ENCODE assay signal across 2 cellular contexts in the genomic region with DNA sequence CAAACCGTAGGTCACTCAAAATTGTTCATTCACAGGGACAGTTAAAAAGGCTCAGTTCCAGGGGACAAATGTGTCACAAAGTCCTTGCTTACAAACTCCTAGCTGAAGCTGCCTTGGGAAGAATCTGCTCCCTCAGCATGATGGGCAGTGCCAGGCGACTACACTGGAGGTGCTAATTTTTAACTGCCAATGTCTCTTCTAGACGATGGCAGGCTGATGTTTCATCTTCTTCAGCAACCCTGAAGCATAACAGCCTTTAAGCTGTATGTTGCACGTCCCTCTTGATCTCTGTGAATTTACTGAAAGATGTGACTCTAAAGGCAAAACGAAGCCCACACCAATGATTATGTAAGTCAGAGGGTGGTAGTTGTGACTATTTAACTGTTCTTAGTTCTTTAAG.
TF ChIP-seq lines count a peak whose summit lies in the region.

No MANE protein-coding gene starts in this region.

TF ChIP-seq in HEK293, 187 proteins besides CTCF, POLR2A, EP300 and RAD21:
- TF ChIP-seq, protein P1, sequence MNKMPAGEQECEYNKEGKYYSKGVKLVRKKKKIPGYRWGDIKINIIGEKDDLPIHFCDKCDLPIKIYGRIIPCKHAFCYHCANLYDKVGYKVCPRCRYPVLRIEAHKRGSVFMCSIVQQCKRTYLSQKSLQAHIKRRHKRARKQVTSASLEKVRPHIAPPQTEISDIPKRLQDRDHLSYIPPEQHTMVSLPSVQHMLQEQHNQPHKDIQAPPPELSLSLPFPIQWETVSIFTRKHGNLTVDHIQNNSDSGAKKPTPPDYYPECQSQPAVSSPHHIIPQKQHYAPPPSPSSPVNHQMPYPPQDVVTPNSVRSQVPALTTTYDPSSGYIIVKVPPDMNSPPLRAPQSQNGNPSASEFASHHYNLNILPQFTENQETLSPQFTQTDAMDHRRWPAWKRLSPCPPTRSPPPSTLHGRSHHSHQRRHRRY (tag by site-specific recombination; IDR thresholded peaks at IDR 0.05): no peak
- TF ChIP-seq ZNF354C (tag by site-specific recombination; IDR thresholded peaks at IDR 0.05; ENCODE audit: borderline replicate concordance, low read depth) (no peak), ZNF37A (tag by site-specific recombination; IDR thresholded peaks at IDR 0.05) (no peak), SETDB1 (IDR thresholded peaks at IDR 0.05; ENCODE audit: insufficient read length, low read length) (peak; percentile 9)

TF ChIP-seq in K562, 482 proteins besides CTCF, POLR2A, EP300 and RAD21:
- TF ChIP-seq ZNF224 (CRISPR knock-in tag; IDR thresholded peaks at IDR 0.05): no peak
- TF ChIP-seq KAT8 (IDR thresholded peaks at IDR 0.05; ENCODE audit: low read depth): no peak
- TF ChIP-seq, protein P2, sequence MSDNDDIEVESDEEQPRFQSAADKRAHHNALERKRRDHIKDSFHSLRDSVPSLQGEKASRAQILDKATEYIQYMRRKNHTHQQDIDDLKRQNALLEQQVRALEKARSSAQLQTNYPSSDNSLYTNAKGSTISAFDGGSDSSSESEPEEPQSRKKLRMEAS (CRISPR knock-in tag; IDR thresholded peaks at IDR 0.05): no peak
- TF ChIP-seq DIDO1 (tag; IDR thresholded peaks at IDR 0.05; ENCODE audit: low read depth): no peak
- no peak for TF ChIP-seq ZNF174 (CRISPR knock-in tag; IDR thresholded peaks at IDR 0.05)
- no peak for TF ChIP-seq NFIX (CRISPR knock-in tag; IDR thresholded peaks at IDR 0.05; ENCODE audit: low read depth)
- TF ChIP-seq TAF15 (IDR thresholded peaks at IDR 0.05; ENCODE audit: low read depth, low read length): no peak
- no peak for TF ChIP-seq TCF7 (IDR thresholded peaks at IDR 0.05; ENCODE audit: borderline replicate concordance)
- no peak for TF ChIP-seq SMARCB1 (IDR thresholded peaks at IDR 0.05; ENCODE audit: insufficient read length, low read depth)
- TF ChIP-seq SMARCA5 (IDR thresholded peaks at IDR 0.05): no peak
- TF ChIP-seq, protein P3, sequence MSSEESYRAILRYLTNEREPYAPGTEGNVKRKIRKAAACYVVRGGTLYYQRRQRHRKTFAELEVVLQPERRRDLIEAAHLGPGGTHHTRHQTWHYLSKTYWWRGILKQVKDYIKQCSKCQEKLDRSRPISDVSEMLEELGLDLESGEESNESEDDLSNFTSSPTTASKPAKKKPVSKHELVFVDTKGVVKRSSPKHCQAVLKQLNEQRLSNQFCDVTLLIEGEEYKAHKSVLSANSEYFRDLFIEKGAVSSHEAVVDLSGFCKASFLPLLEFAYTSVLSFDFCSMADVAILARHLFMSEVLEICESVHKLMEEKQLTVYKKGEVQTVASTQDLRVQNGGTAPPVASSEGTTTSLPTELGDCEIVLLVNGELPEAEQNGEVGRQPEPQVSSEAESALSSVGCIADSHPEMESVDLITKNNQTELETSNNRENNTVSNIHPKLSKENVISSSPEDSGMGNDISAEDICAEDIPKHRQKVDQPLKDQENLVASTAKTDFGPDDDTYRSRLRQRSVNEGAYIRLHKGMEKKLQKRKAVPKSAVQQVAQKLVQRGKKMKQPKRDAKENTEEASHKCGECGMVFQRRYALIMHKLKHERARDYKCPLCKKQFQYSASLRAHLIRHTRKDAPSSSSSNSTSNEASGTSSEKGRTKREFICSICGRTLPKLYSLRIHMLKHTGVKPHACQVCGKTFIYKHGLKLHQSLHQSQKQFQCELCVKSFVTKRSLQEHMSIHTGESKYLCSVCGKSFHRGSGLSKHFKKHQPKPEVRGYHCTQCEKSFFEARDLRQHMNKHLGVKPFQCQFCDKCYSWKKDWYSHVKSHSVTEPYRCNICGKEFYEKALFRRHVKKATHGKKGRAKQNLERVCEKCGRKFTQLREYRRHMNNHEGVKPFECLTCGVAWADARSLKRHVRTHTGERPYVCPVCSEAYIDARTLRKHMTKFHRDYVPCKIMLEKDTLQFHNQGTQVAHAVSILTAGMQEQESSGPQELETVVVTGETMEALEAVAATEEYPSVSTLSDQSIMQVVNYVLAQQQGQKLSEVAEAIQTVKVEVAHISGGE (CRISPR knock-in tag; IDR thresholded peaks at IDR 0.05): no peak
- no peak for TF ChIP-seq KHSRP (IDR thresholded peaks at IDR 0.05)
- no peak for TF ChIP-seq CREM (IDR thresholded peaks at IDR 0.05; ENCODE audit: low read depth)
- no peak for TF ChIP-seq SIX5 (IDR thresholded peaks at IDR 0.05; ENCODE audit: borderline replicate concordance in 1 of 2, insufficient read depth in 1 of 2, low read depth in 1 of 2, low read length in 2 of 2)
- TF ChIP-seq MAFK (IDR thresholded peaks at IDR 0.05; ENCODE audit: low read length): no peak
